8 cellular contexts compared by ENCODE assay signal in the genomic region with DNA sequence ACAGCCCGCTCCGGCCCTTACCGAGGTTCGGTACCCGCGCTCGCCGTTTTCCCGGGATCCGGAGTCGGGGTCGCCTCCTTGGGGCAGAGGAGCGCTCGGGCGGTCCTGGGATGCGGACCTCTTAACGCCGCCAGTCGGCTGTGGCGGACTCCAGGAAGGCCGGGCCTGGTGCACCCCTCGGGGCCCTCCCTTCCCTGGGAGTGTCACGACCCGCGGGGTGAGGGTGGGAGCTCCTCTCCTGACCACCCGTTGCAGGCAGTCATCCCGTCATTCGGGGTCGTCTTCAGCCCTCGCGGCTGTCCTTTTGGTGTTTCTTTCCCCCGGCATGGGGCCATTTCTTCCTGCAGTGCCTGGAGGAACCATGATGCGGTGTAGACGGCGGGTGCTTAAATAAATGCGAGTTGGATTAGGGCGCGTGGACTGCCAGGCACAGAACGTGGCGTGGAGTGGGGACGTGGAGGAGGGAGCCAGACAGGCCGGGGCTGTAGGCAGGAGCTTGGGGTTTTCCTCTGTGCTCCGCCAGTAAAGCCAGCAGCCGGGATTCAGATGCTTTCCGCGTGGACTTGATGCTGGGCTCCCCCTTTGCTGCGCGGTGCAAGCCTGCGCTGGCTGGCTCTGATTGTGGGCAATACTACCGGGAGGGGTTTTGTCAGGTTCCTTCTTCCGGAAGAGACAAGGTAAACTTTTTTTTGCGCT. TPM values are rescaled to one million over a fixed set of nuclear protein-coding genes. Genes with fewer than 3 reads are reported as not detected.
DNase-seq lines count a peak whose midpoint lies in the region; ATAC-seq and TF ChIP-seq lines count a peak whose summit lies in the region.

No MANE protein-coding gene starts in this region.

- H3K27ac Mint-ChIP-seq in GM23338, result peak overlapping the region; percentile 87
- H3K27ac Mint-ChIP-seq in activated CD4-positive, alpha-beta T cell treated with anti-CD3 and anti-CD28 coated beads, Interleukin-2, amount 10 ng/mL, durations not matched to agents 7 days and 5 days, result peak overlapping the region; percentile 100

- DNase-seq in GM23338 (ENCODE audit: low spot score), result peak; percentile 62
- DNase-seq in activated CD4-positive, alpha-beta T cell treated with anti-CD3 and anti-CD28 coated beads, Interleukin-2, amount 10 ng/mL, durations not matched to agents 7 days and 5 days, result peak; percentile 67
- peak; percentile 33 to 70 (median 54) for DNase-seq in dorsolateral prefrontal cortex
- DNase-seq in lung (ENCODE audit: low spot score), result peak; percentile 35
- peak; percentile 13 to 27 (median 26) for DNase-seq in stimulated activated CD4-positive, alpha-beta T cell treated with anti-CD3 and anti-CD28 coated beads, TNF-alpha, amount 100 ng/mL, for 4 hours (ENCODE audit: low read depth in 3 of 3)
- no peak for DNase-seq in GOT3 (lab: John Stamatoyannopoulos, UW)

- 0% methylated on average over 50 to 52 of the region's 52 CpGs for WGBS in lung, 2 donors

- no peaks in the 10 kb centered on the region for H3K36me3 ChIP-seq in GM23338 (ENCODE audit: insufficient read depth)
- no peaks in the 10 kb centered on the region for H3K36me3 ChIP-seq in Loucy (ENCODE audit: insufficient read depth, low read length)
- H3K36me3 ChIP-seq in lung (ENCODE audit: control insufficient read depth in 2 of 2, insufficient read depth in 2 of 2, low read length in 2 of 2), result no peaks in the 10 kb centered on the region

- CTCF ChIA-PET in activated CD4-positive, alpha-beta T cell treated with anti-CD3 and anti-CD28 coated beads, Interleukin-2, amount 10 ng/mL, durations not matched to agents 7 days and 5 days (lab: Charles Lee), result interaction anchor here (0.6 kb wide), 1 partner anchor 157 kb away, joined by 6 read pairs; no protein-coding TSS in a partner anchor

- peak overlapping the region; percentile 80 for H3K9ac ChIP-seq in Loucy (ENCODE audit: low read depth, low read length, poor library complexity, severe bottlenecking)

- peaks cover 20% of the 10 kb centered on the region; the same call in 1 of the 2 replicates for H3F3A ChIP-seq in GM23338 (replicated peaks; ENCODE audit: low read depth)
- no peaks in the 10 kb centered on the region for H3F3A ChIP-seq in Loucy (ENCODE audit: low read depth)

- peak overlapping the region; percentile 96; the same call in 1 of the 2 replicates for H3K27ac ChIP-seq in GM23338 (ENCODE audit: low read depth)
- peak overlapping the region; percentile 53 to 100 (median 98) for H3K27ac ChIP-seq in dorsolateral prefrontal cortex
- H3K27ac ChIP-seq in lung (ENCODE audit: low read depth in 1 of 2, low read length in 1 of 2), result peak overlapping the region; percentile 94 to 97

- no peaks in the 10 kb centered on the region for H3K27me3 ChIP-seq in GM23338 (ENCODE audit: insufficient read depth)
- no peaks in the 10 kb centered on the region for H3K27me3 ChIP-seq in Loucy (ENCODE audit: insufficient read depth, low read length, poor library complexity, severe bottlenecking)
- H3K27me3 ChIP-seq in dorsolateral prefrontal cortex, result no peaks in the 10 kb centered on the region
- H3K27me3 ChIP-seq in lung (ENCODE audit: control insufficient read depth, insufficient read depth), result no peaks in the 10 kb centered on the region

- H3K9me3 Mint-ChIP-seq in GM23338, result no peaks in the 10 kb centered on the region
- H3K9me3 Mint-ChIP-seq in activated CD4-positive, alpha-beta T cell treated with anti-CD3 and anti-CD28 coated beads, Interleukin-2, amount 10 ng/mL, durations not matched to agents 7 days and 5 days, result peaks cover 6% of the 10 kb centered on the region

- H3K4me1 ChIP-seq in GM23338 (ENCODE audit: insufficient read depth), result peaks cover 27% of the 10 kb centered on the region
- peaks cover 16% of the 10 kb centered on the region for H3K4me1 ChIP-seq in Loucy (ENCODE audit: insufficient read depth, low read length, poor library complexity, severe bottlenecking)
- H3K4me1 ChIP-seq in lung (ENCODE audit: control insufficient read depth in 2 of 2, insufficient read depth in 2 of 2, low read length in 2 of 2), result peaks cover 0 to 2% of the 10 kb centered on the region in 2 donors

- no peaks in the 10 kb centered on the region for H3K9me2 ChIP-seq in GM23338 (ENCODE audit: insufficient read depth)
- no peaks in the 10 kb centered on the region for H3K9me2 ChIP-seq in Loucy (replicated peaks; ENCODE audit: low read depth, low read length)

- peaks cover 5% of the 10 kb centered on the region; the same call in 2 of the 3 replicates for H3K36me3 Mint-ChIP-seq in GM23338 (ENCODE audit: low read depth)
- H3K36me3 Mint-ChIP-seq in activated CD4-positive, alpha-beta T cell treated with anti-CD3 and anti-CD28 coated beads, Interleukin-2, amount 10 ng/mL, durations not matched to agents 7 days and 5 days (ENCODE audit: low read depth), result peaks cover 12% of the 10 kb centered on the region

- H3K27me3 Mint-ChIP-seq in GM23338 (ENCODE audit: insufficient read depth, low read depth, poor library complexity), result peaks cover 18% of the 10 kb centered on the region
- H3K27me3 Mint-ChIP-seq in activated CD4-positive, alpha-beta T cell treated with anti-CD3 and anti-CD28 coated beads, Interleukin-2, amount 10 ng/mL, durations not matched to agents 7 days and 5 days, result no peaks in the 10 kb centered on the region

- peaks cover 30% of the 10 kb centered on the region for H3K4me1 Mint-ChIP-seq in GM23338
- peaks cover 25% of the 10 kb centered on the region for H3K4me1 Mint-ChIP-seq in activated CD4-positive, alpha-beta T cell treated with anti-CD3 and anti-CD28 coated beads, Interleukin-2, amount 10 ng/mL, durations not matched to agents 7 days and 5 days

- H3K9me3 ChIP-seq in Loucy (ENCODE audit: insufficient read depth, low read depth, low read length) (no peaks in the 10 kb centered on the region), lung (ENCODE audit: control insufficient read depth in 2 of 2, insufficient read depth in 1 of 2, low read length in 1 of 2) (no peaks in the 10 kb centered on the region)

- ATAC-seq in GM23338 (peak; percentile 55), lung (ENCODE audit: insufficient read depth, low FRiP score) (peak; percentile 13)

- H4K20me1 ChIP-seq in GM23338 (replicated peaks; ENCODE audit: insufficient read depth) (no peaks in the 10 kb centered on the region), Loucy (ENCODE audit: insufficient read depth, low read length, poor library complexity, severe bottlenecking) (peaks cover 20% of the 10 kb centered on the region)

- H2AFZ ChIP-seq in GM23338 (peak overlapping the region; percentile 72), Loucy (ENCODE audit: low read length) (peak overlapping the region; percentile 75)

- intact Hi-C loops in dorsolateral prefrontal cortex (cut with DNase I), result loop anchor here (1.0 to 10.0 kb wide), 2 partner anchors 23 to 174 kb away; no protein-coding TSS in a partner anchor

- TF ChIP-seq CTCF in GM23338 (conservative IDR thresholded peaks at IDR 0.05; ENCODE audit: low read depth in 2 of 2) (no peak), Loucy (conservative IDR thresholded peaks at IDR 0.05; ENCODE audit: low read length) (no peak), dorsolateral prefrontal cortex (IDR thresholded peaks at IDR 0.05 in 54 of 56, conservative IDR thresholded peaks at IDR 0.05 in 2 of 56; ENCODE audit: low read depth in 1 of 56, partially characterized antibody in 56 of 56) (peak in 3 of 56 donors; percentile 6 to 16 (median 16)), lung (IDR thresholded peaks at IDR 0.05; ENCODE audit: control extremely low read depth, extremely low read depth) (no peak)

- peak overlapping the region; percentile 83 for H3K4me2 ChIP-seq in GM23338
- H3K4me2 ChIP-seq in Loucy (ENCODE audit: low read depth, low read length, poor library complexity, severe bottlenecking), result peak overlapping the region; percentile 87

- H3K4me3 ChIP-seq in GM08714 (ENCODE audit: low read length) (peak overlapping the region; percentile 86), GM23338 (peak overlapping the region; percentile 96), Loucy (ENCODE audit: low read length, poor library complexity, severe bottlenecking) (peak overlapping the region; percentile 77), dorsolateral prefrontal cortex (peak overlapping the region; percentile 61 to 100 (median 94)), lung (peak overlapping the region; percentile 89)

- H3K79me2 ChIP-seq in GM23338 (replicated peaks; ENCODE audit: insufficient read depth), result peaks cover 50% of the 10 kb centered on the region
- peaks cover 49% of the 10 kb centered on the region for H3K79me2 ChIP-seq in Loucy (ENCODE audit: insufficient read depth, low read length)

- H3K4me3 Mint-ChIP-seq in GM23338, result peak overlapping the region; percentile 92
- H3K4me3 Mint-ChIP-seq in activated CD4-positive, alpha-beta T cell treated with anti-CD3 and anti-CD28 coated beads, Interleukin-2, amount 10 ng/mL, durations not matched to agents 7 days and 5 days, result peak overlapping the region; percentile 86

- POLR2A ChIA-PET in activated CD4-positive, alpha-beta T cell treated with anti-CD3 and anti-CD28 coated beads, Interleukin-2, amount 10 ng/mL, durations not matched to agents 7 days and 5 days (lab: Charles Lee), result interaction anchor here (2.0 kb wide), 1 partner anchor 77 kb away, joined by 11 read pairs; no protein-coding TSS in a partner anchor

TF ChIP-seq in GM23338, 12 proteins besides CTCF, POLR2A, EP300 and RAD21 (continues in another document):
- TF ChIP-seq JUNB (IDR thresholded peaks at IDR 0.05; ENCODE audit: unreplicated experiment), result no peak
- no peak for TF ChIP-seq ETS1 (IDR thresholded peaks at IDR 0.05)
- no peak for TF ChIP-seq EZH2 (IDR thresholded peaks at IDR 0.05; ENCODE audit: low read depth, unreplicated experiment)
- TF ChIP-seq POLR2AphosphoS5 (IDR thresholded peaks at IDR 0.05; ENCODE audit: low read depth), result no peak

RNA-seq across cellular contexts. Expression of gene KDM4C, which starts 0.8 kb away (rescaled TPM):
- total RNA-seq in GM23338 (2014; rRNA removed; shearing (Covaris generic)), result 36.0 and 43.8 TPM in 2 replicates
- polyA plus RNA-seq in GM23338 (2016; fragmentation: Nextera tagmentation; extraction: Ambion mirVana) (6.9 and 12.0 TPM in 2 replicates), lung (10 to 100 TPM in 1 of 2 donors, 1 to 10 TPM in 1; 7.1 to 11.8 TPM)
- 10 to 100 TPM; 53.0 to 53.7 TPM for total RNA-seq in activated CD4-positive, alpha-beta T cell treated with anti-CD3 and anti-CD28 coated beads, Interleukin-2, amount 10 ng/mL, durations not matched to agents 7 days and 5 days
- total RNA-seq in dorsolateral prefrontal cortex (10 to 100 TPM; 44.2 to 96.0 (median 66.5) TPM), lung (10 to 100 TPM; 38.1 to 78.5 TPM)
